20 cellular contexts compared by ENCODE assay signal in the genomic region with DNA sequence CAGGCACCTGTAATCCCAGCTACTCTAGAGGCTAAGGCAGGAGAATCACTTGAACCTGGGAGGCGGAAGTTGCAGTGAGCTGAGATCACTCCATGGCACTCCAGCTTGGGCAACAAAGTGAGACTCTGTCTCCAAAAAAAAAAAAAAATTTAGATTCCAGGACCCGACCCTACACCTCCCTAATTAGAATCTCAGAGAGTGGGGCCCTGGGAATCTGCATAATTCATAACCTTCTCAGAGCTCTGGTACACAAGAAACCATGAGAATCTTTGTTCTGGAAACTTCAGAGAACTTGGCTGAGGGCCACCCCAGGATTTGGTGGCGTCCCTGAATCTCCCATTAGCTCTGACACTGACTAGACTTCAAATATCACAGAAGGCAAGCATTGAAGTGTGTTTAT. TPM values are rescaled to one million over a fixed set of nuclear protein-coding genes. Genes with fewer than 3 reads are reported as not detected.
DNase-seq lines count a peak whose midpoint lies in the region; ATAC-seq and TF ChIP-seq lines count a peak whose summit lies in the region.
"Had no signal": no experiment of that assay in that cellular context is flagged by ENCODE, and none has a peak within 500 bp of the region (broad histone marks: within the 10 kb centered on the region; RNA-seq: fewer than 3 reads in every experiment).

No MANE protein-coding gene starts in this region.

- no peaks in the 10 kb centered on the region for H3K9me3 ChIP-seq in CD4-positive, CD25-positive, alpha-beta regulatory T cell (ENCODE audit: control insufficient read depth in 2 of 2, low read length in 2 of 2)
- H3K9me3 ChIP-seq in ascending aorta (no peaks in the 10 kb centered on the region), muscle layer of duodenum (ENCODE audit: control insufficient read depth in 1 of 2, low read length in 2 of 2) (no peaks in the 10 kb centered on the region), gastroesophageal sphincter (no peaks in the 10 kb centered on the region)
- H3K9me3 ChIP-seq: pancreas, sigmoid colon, SJCRH30, transverse colon had no signal

- CTCF ChIA-PET in Calu3 (lab: Charles Lee), result interaction anchor here (0.9 to 3.0 kb wide), 7 partner anchors 10 to 105 kb away, joined by 3 to 25 read pairs (median 4); no protein-coding TSS in a partner anchor

- H3K27me3 Mint-ChIP-seq in CD4-positive, CD25-positive, alpha-beta regulatory T cell, result no peaks in the 10 kb centered on the region
- no peaks in the 10 kb centered on the region for H3K27me3 Mint-ChIP-seq in Calu3 (ENCODE audit: unreplicated experiment)
- H3K27me3 Mint-ChIP-seq: activated B cell treated with CpG ODN at 0.5 μM for 24 hours had no signal

- peak overlapping the region; percentile 90 for H3K27ac ChIP-seq in CD4-positive, CD25-positive, alpha-beta regulatory T cell (ENCODE audit: insufficient read depth, low read length, poor library complexity, severe bottlenecking)
- H3K27ac ChIP-seq in ascending aorta (peak overlapping the region; percentile 83 to 89), muscle layer of duodenum (ENCODE audit: low read length) (peak overlapping the region; percentile 66), gastroesophageal sphincter (no peak overlapping the region)

- WGBS in gastroesophageal sphincter (ENCODE audit: low coverage in 1 of 2), 2 donors, result 11 to 100% methylated on average over 1 of the region's 3 CpGs

- no peak for TF ChIP-seq EP300 in gastroesophageal sphincter (IDR thresholded peaks at IDR 0.05)

- ATAC-seq in CD4-positive, CD25-positive, alpha-beta regulatory T cell (ENCODE audit: low read depth in 2 of 2), result no peak
- ATAC-seq in HG03139 (IDR thresholded peaks at IDR 0.05; ENCODE audit: unreplicated experiment), result no peak
- ATAC-seq in gastroesophageal sphincter, result no peak

- no peak overlapping the region for H3K4me3 ChIP-seq in CD4-positive, CD25-positive, alpha-beta regulatory T cell (ENCODE audit: low read depth, low read length)
- H3K4me3 ChIP-seq in ascending aorta (no peak overlapping the region), muscle layer of duodenum (ENCODE audit: low read depth in 1 of 2, low read length in 2 of 2) (no peak overlapping the region), gastroesophageal sphincter (no peak overlapping the region)
- H3K4me3 ChIP-seq: lung, pancreas, sigmoid colon, SJCRH30, transverse colon had no signal

- H3K36me3 ChIP-seq in CD4-positive, CD25-positive, alpha-beta regulatory T cell (ENCODE audit: control insufficient read depth, insufficient read depth, low read length), result no peaks in the 10 kb centered on the region
- H3K36me3 ChIP-seq in ascending aorta (no peaks in the 10 kb centered on the region), muscle layer of duodenum (ENCODE audit: control insufficient read depth in 1 of 2, insufficient read depth in 2 of 2, low read length in 2 of 2) (no peaks in the 10 kb centered on the region), gastroesophageal sphincter (no peaks in the 10 kb centered on the region)
- H3K36me3 ChIP-seq: pancreas, sigmoid colon, SJCRH30, transverse colon had no signal

- peaks cover 14 to 31% (median 24%) of the 10 kb centered on the region in 4 donors for H3K4me1 Mint-ChIP-seq in CD4-positive, CD25-positive, alpha-beta regulatory T cell
- peaks cover 41% of the 10 kb centered on the region for H3K4me1 Mint-ChIP-seq in Calu3 (ENCODE audit: low read depth, unreplicated experiment)

- H3K4me1 ChIP-seq in CD4-positive, CD25-positive, alpha-beta regulatory T cell (ENCODE audit: control insufficient read depth, insufficient read depth, low read length, poor library complexity, severe bottlenecking), result peaks cover 9% of the 10 kb centered on the region
- H3K4me1 ChIP-seq in ascending aorta (peaks cover 5 to 27% of the 10 kb centered on the region in 2 donors), muscle layer of duodenum (ENCODE audit: control insufficient read depth in 1 of 2, insufficient read depth in 2 of 2, low read length in 2 of 2) (peaks cover 3 to 10% of the 10 kb centered on the region in 2 donors), gastroesophageal sphincter (peaks cover 5 to 19% (median 7%) of the 10 kb centered on the region in 3 donors)

- peak overlapping the region in 2 of 3 donors; percentile 91 to 96 for H3K27ac Mint-ChIP-seq in CD4-positive, CD25-positive, alpha-beta regulatory T cell
- peak overlapping the region; percentile 94 for H3K27ac Mint-ChIP-seq in Calu3 (ENCODE audit: unreplicated experiment)

- no peak for TF ChIP-seq POLR2A in gastroesophageal sphincter (IDR thresholded peaks at IDR 0.05)

- H3K36me3 Mint-ChIP-seq in CD4-positive, CD25-positive, alpha-beta regulatory T cell, result no peaks in the 10 kb centered on the region
- H3K36me3 Mint-ChIP-seq in Calu3 (ENCODE audit: insufficient read depth, unreplicated experiment), result peaks cover 24% of the 10 kb centered on the region

- no peaks in the 10 kb centered on the region for H3K9me3 Mint-ChIP-seq in CD4-positive, CD25-positive, alpha-beta regulatory T cell
- H3K9me3 Mint-ChIP-seq in Calu3 (ENCODE audit: low read depth, unreplicated experiment), result no peaks in the 10 kb centered on the region
- H3K9me3 Mint-ChIP-seq: activated B cell treated with CpG ODN at 0.5 μM for 24 hours had no signal

- no peak overlapping the region for H3K4me3 Mint-ChIP-seq in CD4-positive, CD25-positive, alpha-beta regulatory T cell
- no peak overlapping the region for H3K4me3 Mint-ChIP-seq in Calu3 (ENCODE audit: low read depth, unreplicated experiment)

- in situ Hi-C loops in KBM-7 (cut with MboI; ENCODE audit: low pct_unique_long_range_greater_than_20kb, low sequenced_read_pairs), result no loop called here

- H3K27me3 ChIP-seq in CD4-positive, CD25-positive, alpha-beta regulatory T cell (ENCODE audit: control insufficient read depth, insufficient read depth, low read length), result no peaks in the 10 kb centered on the region
- H3K27me3 ChIP-seq in ascending aorta (no peaks in the 10 kb centered on the region), muscle layer of duodenum (ENCODE audit: low read depth, low read length) (no peaks in the 10 kb centered on the region), gastroesophageal sphincter (no peaks in the 10 kb centered on the region)
- H3K27me3 ChIP-seq: pancreas, sigmoid colon, SJCRH30, transverse colon had no signal

- TF ChIP-seq CTCF in Calu3 (IDR thresholded peaks at IDR 0.05; ENCODE audit: unreplicated experiment) (no peak), ascending aorta (IDR thresholded peaks at IDR 0.05) (no peak), gastroesophageal sphincter (IDR thresholded peaks at IDR 0.05) (no peak)

- no TSS peak for BruUV-seq in Calu3 (replicated peaks; lab: Mats Ljungman, UMichigan)

- intact Hi-C loops in Calu3 (cut with micrococcal nuclease; ENCODE audit: unreplicated experiment), result no loop called here
- intact Hi-C loops in ascending aorta (cut with DNase I), result no loop called here

- no peak for DNase-seq in CD4-positive, CD25-positive, alpha-beta regulatory T cell
- DNase-seq in Calu3, result no peak
- no peak for DNase-seq in ascending aorta (ENCODE audit: low spot score in 2 of 2)
- no peak for DNase-seq in KBM-7
- DNase-seq: activated B cell treated with CpG ODN at 0.5 μM for 24 hours; activated effector memory CD4-positive, alpha-beta T cell treated with anti-CD3 and anti-CD28 coated beads, Interleukin-2, amount 50 U/mL, for 16 hours; GOT3; hypothalamus; kidney; NCI-H1417; NCI-H2171; pancreas; sigmoid colon; SJCRH30; stimulated activated naive CD4-positive, alpha-beta T cell; transverse colon had no signal

RNA-seq across cellular contexts. Expression of a gene that starts 31.5 kb away (rescaled TPM):
- 2.2 TPM for total RNA-seq in CD4-positive, CD25-positive, alpha-beta regulatory T cell
- polyA plus RNA-seq in CD4-positive, CD25-positive, alpha-beta regulatory T cell, result under 1 TPM; 0.23 to 0.47 (median 0.34) TPM
- total RNA-seq in Calu3 (2022) (42.9 and 43.6 TPM in 2 replicates), ascending aorta (0.11 TPM), gastroesophageal sphincter (1 to 10 TPM; 5.0 to 9.2 (median 6.1) TPM)

Comparison
In these comparisons a context has a peak if more than half of its experiments do, and no peak if none do; other contexts are left out.
1. H3K27ac ChIP-seq: peak in CD4-positive, CD25-positive, alpha-beta regulatory T cell (single experiment), ascending aorta (2 of 2) and muscle layer of duodenum (single experiment); none in gastroesophageal sphincter (0 of 4).